Comparison of ENCODE assay signal across 23 cellular contexts in genomic region chr10:119666709-119667004, GRCh38. TPM values are rescaled to one million over a fixed set of nuclear protein-coding genes. Genes with fewer than 3 reads are reported as not detected.
DNase-seq lines count a peak whose midpoint lies in the region; ATAC-seq, FAIRE-seq and TF ChIP-seq lines count a peak whose summit lies in the region.
"Had no signal": no experiment of that assay in that cellular context is flagged by ENCODE, and none has a peak within 500 bp of the region (broad histone marks: within the 10 kb centered on the region; RNA-seq: fewer than 3 reads in every experiment).

No MANE protein-coding gene starts in this region.

- H4K8ac ChIP-seq in H1 (ENCODE audit: extremely low read depth, insufficient read depth, low read length), result no peak overlapping the region

- H2AK5ac ChIP-seq in H1 (ENCODE audit: low read depth, low read length), result no peak overlapping the region

- POLR2A ChIA-PET in activated CD4-positive, alpha-beta memory T cell treated with anti-CD3 and anti-CD28 coated beads for 36 hours (lab: Charles Lee), result no interaction called here
- POLR2A ChIA-PET in activated CD4-positive, alpha-beta memory T cell treated with anti-CD3 and anti-CD28 coated beads, Interleukin-2, amount 10 ng/mL, durations not matched to agents 7 days and 5 days (lab: Charles Lee), result no interaction called here
- POLR2A ChIA-PET in HEK293 (lab: Yijun Ruan, JAX), result interaction anchor here (1.3 kb wide), 1 partner anchor 16 kb away, joined by 4 read pairs; the partner anchor contains the start of gene BAG3
- POLR2A ChIA-PET in H1 (lab: Charles Lee; ENCODE audit: partially characterized antibody), result interaction anchor here (0.6 to 1.3 kb wide), 2 partner anchors 18 to 102 kb away, joined by 3 read pairs; no protein-coding TSS in a partner anchor

- no peak overlapping the region for H4K91ac ChIP-seq in H1 (replicated peaks; ENCODE audit: insufficient read length, low read length)

- peaks cover 13% of the 10 kb centered on the region for H3K36me3 Mint-ChIP-seq in activated CD4-positive, alpha-beta memory T cell treated with anti-CD3 and anti-CD28 coated beads for 36 hours
- H3K36me3 Mint-ChIP-seq in activated CD4-positive, alpha-beta memory T cell treated with anti-CD3 and anti-CD28 coated beads, Interleukin-2, amount 10 ng/mL, durations not matched to agents 7 days and 5 days (ENCODE audit: low read depth), result peaks cover 26% of the 10 kb centered on the region

- H3K14ac ChIP-seq in H1 (ENCODE audit: insufficient read length), result no peak overlapping the region

- TF ChIP-seq CTCF in HEK293 (tag by site-specific recombination; IDR thresholded peaks at IDR 0.05), result no peak
- TF ChIP-seq CTCF in H1 (IDR thresholded peaks at IDR 0.05; ENCODE audit: control extremely low read depth in 1 of 3, insufficient read depth in 1 of 3, low read depth in 1 of 3, low read length in 3 of 3), result no peak
- no peak for TF ChIP-seq CTCF in sigmoid colon (IDR thresholded peaks at IDR 0.05)

- no peak for DNase-seq in activated CD4-positive, alpha-beta memory T cell treated with anti-CD3 and anti-CD28 coated beads for 36 hours
- no peak for DNase-seq in activated CD4-positive, alpha-beta memory T cell treated with anti-CD3 and anti-CD28 coated beads, Interleukin-2, amount 10 ng/mL, durations not matched to agents 7 days and 5 days
- DNase-seq in H1 (ENCODE audit: low read depth in 1 of 2, low spot score in 2 of 2) (no peak), sigmoid colon (no peak), germinal center (ENCODE audit: low spot score) (no peak)
- DNase-seq: activated B cell treated with CpG ODN at 0.5 μM for 24 hours; activated naive CD8-positive, alpha-beta T cell treated with anti-CD3 and anti-CD28 coated beads, Interleukin-2, amount 10 ng/mL, durations not matched to agents 7 days and 5 days; cerebellar nuclear complex; COR-L47; MG63; midbrain; NCI-H1930; NCI-H510A; stimulated activated CD4-positive, alpha-beta T cell treated with anti-CD3 and anti-CD28 coated beads, Interleukin-4, amount 100 ng/mL, for 1 hour; SW 1271 had no signal

- no peak overlapping the region for H2BK12ac ChIP-seq in H1 (ENCODE audit: low read depth, low read length)

- H2BK15ac ChIP-seq in H1 (ENCODE audit: low read length), result no peak overlapping the region

- H3K23me2 ChIP-seq in H1 (ENCODE audit: low read depth, low read length), result no peaks in the 10 kb centered on the region

- ATAC-seq in GM21723 (IDR thresholded peaks at IDR 0.05; ENCODE audit: unreplicated experiment) (no peak), HG02885 (IDR thresholded peaks at IDR 0.05; ENCODE audit: poor library complexity, unreplicated experiment) (no peak)
- ATAC-seq: GM12878 had no signal

- H3K9me3 Mint-ChIP-seq in activated CD4-positive, alpha-beta memory T cell treated with anti-CD3 and anti-CD28 coated beads for 36 hours, result no peaks in the 10 kb centered on the region
- H3K9me3 Mint-ChIP-seq in activated CD4-positive, alpha-beta memory T cell treated with anti-CD3 and anti-CD28 coated beads, Interleukin-2, amount 10 ng/mL, durations not matched to agents 7 days and 5 days, result no peaks in the 10 kb centered on the region
- H3K9me3 Mint-ChIP-seq: activated B cell treated with CpG ODN at 0.5 μM for 24 hours; activated naive CD8-positive, alpha-beta T cell treated with anti-CD3 and anti-CD28 coated beads, Interleukin-2, amount 10 ng/mL, durations not matched to agents 7 days and 5 days had no signal

- H4K5ac ChIP-seq in H1 (ENCODE audit: insufficient read length, low read depth, low read length), result no peak overlapping the region

- H3K4ac ChIP-seq in H1 (replicated peaks; ENCODE audit: insufficient read length, low read depth, low read length), result no peak overlapping the region

- 0 out of 2 replicates have a peak overlapping the region, but pooled peaks have one; percentile 44 for H2BK5ac ChIP-seq in H1 (ENCODE audit: low read depth, low read length)

- H2BK120ac ChIP-seq in H1 (replicated peaks; ENCODE audit: low read depth, low read length), result no peak overlapping the region

- H3K56ac ChIP-seq in H1 (replicated peaks; ENCODE audit: insufficient read length, low read depth, low read length), result no peak overlapping the region

- H3K18ac ChIP-seq in H1 (ENCODE audit: extremely low read depth, low read length), result no peak overlapping the region

- intact Hi-C loops in activated CD4-positive, alpha-beta memory T cell treated with anti-CD3 and anti-CD28 coated beads for 36 hours (cut with micrococcal nuclease), result no loop called here
- intact Hi-C loops in sigmoid colon (cut with DNase I), result no loop called here

- H3K27me3 Mint-ChIP-seq in activated CD4-positive, alpha-beta memory T cell treated with anti-CD3 and anti-CD28 coated beads for 36 hours, result no peaks in the 10 kb centered on the region
- H3K27me3 Mint-ChIP-seq in activated CD4-positive, alpha-beta memory T cell treated with anti-CD3 and anti-CD28 coated beads, Interleukin-2, amount 10 ng/mL, durations not matched to agents 7 days and 5 days, result no peaks in the 10 kb centered on the region
- H3K27me3 Mint-ChIP-seq: activated B cell treated with CpG ODN at 0.5 μM for 24 hours; activated naive CD8-positive, alpha-beta T cell treated with anti-CD3 and anti-CD28 coated beads, Interleukin-2, amount 10 ng/mL, durations not matched to agents 7 days and 5 days had no signal

- H3K27ac Mint-ChIP-seq in activated CD4-positive, alpha-beta memory T cell treated with anti-CD3 and anti-CD28 coated beads for 36 hours, result peak overlapping the region; percentile 30
- H3K27ac Mint-ChIP-seq in activated CD4-positive, alpha-beta memory T cell treated with anti-CD3 and anti-CD28 coated beads, Interleukin-2, amount 10 ng/mL, durations not matched to agents 7 days and 5 days, result no peak overlapping the region
- H3K27ac Mint-ChIP-seq: activated B cell treated with CpG ODN at 0.5 μM for 24 hours; activated naive CD8-positive, alpha-beta T cell treated with anti-CD3 and anti-CD28 coated beads, Interleukin-2, amount 10 ng/mL, durations not matched to agents 7 days and 5 days had no signal

- no peak for TF ChIP-seq POLR2A in H1 (IDR thresholded peaks at IDR 0.05; ENCODE audit: control extremely low read depth in 1 of 2, low read depth in 2 of 2, low read length in 2 of 2)
- no peak for TF ChIP-seq POLR2A in sigmoid colon (IDR thresholded peaks at IDR 0.05)

- peaks cover 0 to 3% of the 10 kb centered on the region in 2 experiments; a peak in 1 of 4 replicates for H3K79me2 ChIP-seq in H1 (ENCODE audit: control insufficient read depth in 1 of 2, insufficient read depth in 2 of 2, low read length in 2 of 2)

- CTCF ChIA-PET in activated CD4-positive, alpha-beta memory T cell treated with anti-CD3 and anti-CD28 coated beads for 36 hours (lab: Charles Lee), result no interaction called here
- CTCF ChIA-PET in activated CD4-positive, alpha-beta memory T cell treated with anti-CD3 and anti-CD28 coated beads, Interleukin-2, amount 10 ng/mL, durations not matched to agents 7 days and 5 days (lab: Charles Lee), result interaction anchor here (0.6 kb wide), 1 partner anchor 71 kb away, joined by 3 read pairs; no protein-coding TSS in a partner anchor
- CTCF ChIA-PET in HEK293 (lab: Yijun Ruan, JAX), result interaction anchor here (0.5 kb wide), 1 partner anchor 123 kb away, joined by 4 read pairs; no protein-coding TSS in a partner anchor
- CTCF ChIA-PET in H1 (lab: Charles Lee; ENCODE audit: partially characterized antibody), result interaction anchor here (1.9 to 2.1 kb wide), 2 partner anchors 8 to 84 kb away, joined by 4 to 5 read pairs; no protein-coding TSS in a partner anchor

- WGBS in H1 (ENCODE audit: extremely low coverage in 1 of 2, insufficient coverage in 1 of 2, insufficient read length in 1 of 2, insufficient replicate concordance in 2 of 2, low coverage in 1 of 2, low lambda C conversion rate in 2 of 2, missing lambda C conversion rate in 1 of 2), 2 experiments, result 100% methylated on average over 2 of the region's 2 CpGs; no CpG with 5 or more reads in 1 of the 2 experiments
- WGBS in sigmoid colon, 2 donors, result 97% methylated on average over 2 of the region's 2 CpGs

- H2AFZ ChIP-seq in H1 (ENCODE audit: low read length), result no peak overlapping the region

- TF ChIP-seq EP300 in H1 (IDR thresholded peaks at IDR 0.05; ENCODE audit: borderline replicate concordance in 1 of 2, low read depth in 2 of 2, low read length in 2 of 2) (no peak), sigmoid colon (IDR thresholded peaks at IDR 0.05) (no peak)

- H2BK20ac ChIP-seq in H1 (ENCODE audit: low read length), result no peak overlapping the region

- H3K27ac ChIP-seq in HEK293 (ENCODE audit: extremely low read depth, low read depth, low read length), result no peak overlapping the region
- no peak overlapping the region for H3K27ac ChIP-seq in H1 (ENCODE audit: low read depth, low read length)
- H3K27ac ChIP-seq in sigmoid colon, result peak overlapping the region in 3 of 4 donors; percentile 72 to 98 (median 80)

- H3K9me3 ChIP-seq in HEK293 (ENCODE audit: control insufficient read depth, insufficient read depth, low read depth, low read length) (no peaks in the 10 kb centered on the region), H1 (ENCODE audit: insufficient read depth in 2 of 2, low read depth in 1 of 2, low read length in 1 of 2) (no peaks in the 10 kb centered on the region), sigmoid colon (no peaks in the 10 kb centered on the region)
- H3K9me3 ChIP-seq: MG63 had no signal

- H4K20me1 ChIP-seq in H1 (replicated peaks in 1 of 2; ENCODE audit: control insufficient read depth in 1 of 2, insufficient read depth in 2 of 2, low read length in 2 of 2), result no peaks in the 10 kb centered on the region

- H3K36me3 ChIP-seq in HEK293 (ENCODE audit: control insufficient read depth in 2 of 2, insufficient read depth in 1 of 2, low read length in 2 of 2) (peaks cover 4 to 35% of the 10 kb centered on the region in 2 experiments; a peak in 1 of 3 replicates), H1 (ENCODE audit: control insufficient read depth in 2 of 4, insufficient read depth in 4 of 4, low read length in 3 of 4) (peaks cover 0 to 8% (median 0%) of the 10 kb centered on the region in 4 experiments; a peak in 4 of 8 replicates), sigmoid colon (peaks cover 17 to 23% (median 21%) of the 10 kb centered on the region in 4 donors)

- H3K79me1 ChIP-seq in H1 (ENCODE audit: low read depth, low read length), result peaks cover 5% of the 10 kb centered on the region

- peaks cover 57% of the 10 kb centered on the region for H3K4me1 Mint-ChIP-seq in activated CD4-positive, alpha-beta memory T cell treated with anti-CD3 and anti-CD28 coated beads for 36 hours (ENCODE audit: low read depth)
- peaks cover 42% of the 10 kb centered on the region for H3K4me1 Mint-ChIP-seq in activated CD4-positive, alpha-beta memory T cell treated with anti-CD3 and anti-CD28 coated beads, Interleukin-2, amount 10 ng/mL, durations not matched to agents 7 days and 5 days

- no peak overlapping the region for H3K4me3 Mint-ChIP-seq in activated CD4-positive, alpha-beta memory T cell treated with anti-CD3 and anti-CD28 coated beads for 36 hours
- no peak overlapping the region for H3K4me3 Mint-ChIP-seq in activated CD4-positive, alpha-beta memory T cell treated with anti-CD3 and anti-CD28 coated beads, Interleukin-2, amount 10 ng/mL, durations not matched to agents 7 days and 5 days
- H3K4me3 Mint-ChIP-seq: activated B cell treated with CpG ODN at 0.5 μM for 24 hours; activated naive CD8-positive, alpha-beta T cell treated with anti-CD3 and anti-CD28 coated beads, Interleukin-2, amount 10 ng/mL, durations not matched to agents 7 days and 5 days had no signal

- H3K4me1 ChIP-seq in HEK293 (ENCODE audit: control insufficient read depth, insufficient read depth, low read length), result peaks cover 17% of the 10 kb centered on the region
- H3K4me1 ChIP-seq in H1 (replicated peaks in 1 of 4; ENCODE audit: control insufficient read depth in 3 of 4, insufficient read depth in 4 of 4, low read length in 3 of 4), result peaks cover 8 to 17% (median 13%) of the 10 kb centered on the region in 4 experiments
- peaks cover 0 to 83% (median 79%) of the 10 kb centered on the region in 4 donors for H3K4me1 ChIP-seq in sigmoid colon

- H3K27me3 ChIP-seq in H1 (replicated peaks in 1 of 4; ENCODE audit: control insufficient read depth in 3 of 4, extremely low read depth in 1 of 4, insufficient read depth in 3 of 4, low read length in 3 of 4), result no peaks in the 10 kb centered on the region
- H3K27me3 ChIP-seq in sigmoid colon, result no peaks in the 10 kb centered on the region
- H3K27me3 ChIP-seq: MG63 had no signal

- no peak for FAIRE-seq in H1 (lab: Jason Lieb, UNC)
- FAIRE-seq: A204.1, frontal cortex, GM12878, H54, HTR-8/SVneo had no signal

- TF ChIP-seq RAD21 in H1 (IDR thresholded peaks at IDR 0.05 in 1 of 2, conservative IDR thresholded peaks at IDR 0.05 in 1 of 2; ENCODE audit: low read depth in 2 of 2, low read length in 2 of 2), result no peak

- no peak overlapping the region for H3K9ac ChIP-seq in H1 (replicated peaks in 1 of 4; ENCODE audit: extremely low read depth in 1 of 4, low read depth in 3 of 4, low read length in 3 of 4)

- no peak overlapping the region for H3K4me3 ChIP-seq in HEK293 (ENCODE audit: low read depth, low read length)
- no peak overlapping the region for H3K4me3 ChIP-seq in H1 (ENCODE audit: extremely low read depth in 1 of 4, insufficient read depth in 2 of 4, low read depth in 3 of 4, low read length in 4 of 4)
- H3K4me3 ChIP-seq in sigmoid colon, result no peak overlapping the region
- H3K4me3 ChIP-seq: GM12878, MG63 had no signal

- no peak overlapping the region for H3K4me2 ChIP-seq in H1 (ENCODE audit: insufficient read depth in 1 of 2, low read depth in 2 of 2, low read length in 2 of 2)

- no peak overlapping the region for H3K23ac ChIP-seq in H1 (ENCODE audit: insufficient read length)

RNA-seq across cellular contexts. Expression of gene BAG3, which starts 15.5 kb away (rescaled TPM):
- 10 to 100 TPM; 26.8 to 28.1 TPM for total RNA-seq in activated CD4-positive, alpha-beta memory T cell treated with anti-CD3 and anti-CD28 coated beads for 36 hours
- total RNA-seq in activated CD4-positive, alpha-beta memory T cell treated with anti-CD3 and anti-CD28 coated beads, Interleukin-2, amount 10 ng/mL, durations not matched to agents 7 days and 5 days, result 10 to 100 TPM; 26.3 to 27.2 TPM
- total RNA-seq in H1 (2021; fragmentation: NEBNext Ultra II Directional; extraction: Animal tissue kit (Norgen Biotek cat#: 25700)), result 13.3 and 14.6 TPM in 2 replicates
- 3.5 and 7.5 TPM in 2 replicates for polyA plus RNA-seq in H1 (2011; rRNA removed)
- polyA plus RNA-seq in H1 (2011; cell fraction: cytosol; rRNA removed), result 3.0 TPM
- polyA plus RNA-seq in H1 (2011; cell fraction: nucleus; rRNA removed), result 7.0 TPM
- polyA plus RNA-seq in H1 (2012, experiment 1 of 2), result 10.5 to 13.6 TPM (median 12.9 TPM) in 4 replicates
- polyA plus RNA-seq in H1 (2012, experiment 2 of 2), result 10.4 TPM
- 12.1 TPM for polyA plus RNA-seq in H1 (2013, experiment 1 of 2)
- 12.1 TPM for polyA plus RNA-seq in H1 (2013, experiment 2 of 2)
- 1.7 and 2.1 TPM in 2 replicates for polyA minus RNA-seq in H1 (2011; rRNA and poly(A)+ RNA removed)
- 6.9 TPM for polyA minus RNA-seq in H1 (2011; cell fraction: cytosol; rRNA and poly(A)+ RNA removed)
- polyA minus RNA-seq in H1 (2011; cell fraction: nucleus; rRNA and poly(A)+ RNA removed), result 4.1 TPM
- total RNA-seq in sigmoid colon, result 10 to 100 TPM; 32.9 to 62.4 (median 43.9) TPM
- 10 to 100 TPM; 10.8 to 22.5 (median 16.9) TPM for polyA plus RNA-seq in sigmoid colon

RNA-seq across cellular contexts. Expression of gene INPP5F, which starts 59.2 kb away (rescaled TPM):
- total RNA-seq in activated CD4-positive, alpha-beta memory T cell treated with anti-CD3 and anti-CD28 coated beads for 36 hours, result 10 to 100 TPM; 12.8 to 13.6 TPM
- total RNA-seq in activated CD4-positive, alpha-beta memory T cell treated with anti-CD3 and anti-CD28 coated beads, Interleukin-2, amount 10 ng/mL, durations not matched to agents 7 days and 5 days, result 10 to 100 TPM; 11.8 to 15.0 TPM
- 97.9 and 101 TPM in 2 replicates for total RNA-seq in H1 (2021; fragmentation: NEBNext Ultra II Directional; extraction: Animal tissue kit (Norgen Biotek cat#: 25700))
- polyA plus RNA-seq in H1 (2011; rRNA removed), result 32.1 and 50.1 TPM in 2 replicates
- polyA plus RNA-seq in H1 (2011; cell fraction: cytosol; rRNA removed), result 52.3 TPM
- 24.2 TPM for polyA plus RNA-seq in H1 (2011; cell fraction: nucleus; rRNA removed)
- 60.7 to 95.4 TPM (median 74.9 TPM) in 4 replicates for polyA plus RNA-seq in H1 (2012, experiment 1 of 2)
- polyA plus RNA-seq in H1 (2012, experiment 2 of 2), result 6.2 TPM
- 91.7 TPM for polyA plus RNA-seq in H1 (2013, experiment 1 of 2)
- polyA plus RNA-seq in H1 (2013, experiment 2 of 2), result 102 TPM
- 50.3 and 71.5 TPM in 2 replicates for polyA minus RNA-seq in H1 (2011; rRNA and poly(A)+ RNA removed)
- 37.9 TPM for polyA minus RNA-seq in H1 (2011; cell fraction: cytosol; rRNA and poly(A)+ RNA removed)
- polyA minus RNA-seq in H1 (2011; cell fraction: nucleus; rRNA and poly(A)+ RNA removed), result 73.9 TPM
- 10 to 100 TPM; 16.0 to 22.2 (median 19.2) TPM for total RNA-seq in sigmoid colon
- polyA plus RNA-seq in sigmoid colon, result 1 to 10 TPM; 4.4 to 7.7 (median 6.6) TPM

Comparison
In these comparisons a context has a peak if more than half of its experiments do, and no peak if none do; other contexts are left out.
1. H3K27ac ChIP-seq: peak in sigmoid colon (3 of 4); none in HEK293 (single experiment) and H1 (single experiment).
2. POLR2A ChIA-PET loops: an anchor here in HEK293 (1.3 kb wide) and H1 (0.6 to 1.3 kb wide); none called in activated CD4-positive, alpha-beta memory T cell treated with anti-CD3 and anti-CD28 coated beads for 36 hours and activated CD4-positive, alpha-beta memory T cell treated with anti-CD3 and anti-CD28 coated beads, Interleukin-2, amount 10 ng/mL, durations not matched to agents 7 days and 5 days.